ENCODE assay signal across 23 cellular contexts in the genomic region with DNA sequence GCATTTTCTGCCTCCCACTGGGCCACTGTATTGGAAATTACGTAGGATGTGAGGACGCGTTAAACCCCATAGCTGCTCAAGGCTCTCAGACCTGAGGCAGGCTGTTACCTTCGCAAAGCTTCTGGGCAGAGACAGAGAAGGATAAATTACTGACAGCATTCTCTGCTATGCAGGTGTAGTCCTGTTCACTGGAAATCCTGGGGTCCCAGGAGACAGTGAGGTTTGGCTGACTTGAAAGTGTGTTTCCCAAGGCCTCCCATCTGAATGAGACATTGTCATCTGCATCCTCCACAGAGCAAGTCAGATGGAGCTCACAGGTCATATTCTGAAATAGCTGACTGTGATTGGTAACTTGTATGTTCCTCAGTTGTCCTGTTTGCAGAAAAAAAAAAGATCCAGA. TPM values are rescaled to one million over a fixed set of nuclear protein-coding genes. Genes with fewer than 3 reads are reported as not detected.
DNase-seq lines count a peak whose midpoint lies in the region; ATAC-seq and TF ChIP-seq lines count a peak whose summit lies in the region.
"Had no signal": no experiment of that assay in that cellular context is flagged by ENCODE, and none has a peak within 500 bp of the region (broad histone marks: within the 10 kb centered on the region; RNA-seq: fewer than 3 reads in every experiment).

No MANE protein-coding gene starts in this region.

- H3K4me3 ChIP-seq in CD8-positive, alpha-beta T cell (ENCODE audit: low read depth, low read length), result no peak overlapping the region
- H3K4me3 ChIP-seq in Karpas-422 (ENCODE audit: low read length) (no peak overlapping the region), spleen (no peak overlapping the region), hepatocyte (no peak overlapping the region), heart left ventricle (no peak overlapping the region)
- H3K4me3 ChIP-seq: SJCRH30 had no signal

- 79 to 90% (median 83%) methylated on average over 4 of the region's 4 CpGs for WGBS in spleen, 5 donors
- 87% methylated on average over 4 of the region's 4 CpGs for WGBS in hepatocyte (ENCODE audit: low lambda C conversion rate, missing lambda C conversion rate)
- WGBS in heart left ventricle, 4 donors, result 68 to 76% (median 70%) methylated on average over 4 of the region's 4 CpGs

- H3K9me3 ChIP-seq in CD8-positive, alpha-beta T cell (ENCODE audit: low read length), result no peaks in the 10 kb centered on the region
- H3K9me3 ChIP-seq in Karpas-422 (ENCODE audit: low read length), result no peaks in the 10 kb centered on the region
- no peaks in the 10 kb centered on the region for H3K9me3 ChIP-seq in spleen
- no peaks in the 10 kb centered on the region for H3K9me3 ChIP-seq in hepatocyte (ENCODE audit: low read depth)
- H3K9me3 ChIP-seq in heart left ventricle, result peaks cover 0 to 5% (median 0%) of the 10 kb centered on the region in 12 donors
- H3K9me3 ChIP-seq: SJCRH30 had no signal

- H3K9me3 Mint-ChIP-seq in CD8-positive, alpha-beta T cell, result no peaks in the 10 kb centered on the region
- no peaks in the 10 kb centered on the region for H3K9me3 Mint-ChIP-seq in activated T-helper 17 cell treated with anti-CD3 and anti-CD28 coated beads, Interleukin-2, amount 50 U/mL, for 72 hours
- H3K9me3 Mint-ChIP-seq: CD4-positive, alpha-beta memory T cell had no signal

- no peak for ATAC-seq in CD8-positive, alpha-beta T cell
- no peak for ATAC-seq in activated T-helper 17 cell treated with anti-CD3 and anti-CD28 coated beads, Interleukin-2, amount 50 U/mL, for 72 hours (replicated peaks)
- ATAC-seq in heart left ventricle (no peak), HG02970 (IDR thresholded peaks at IDR 0.05; ENCODE audit: low FRiP score, unreplicated experiment) (no peak)

- DNase-seq in CD8-positive, alpha-beta T cell, result no peak
- DNase-seq in Karpas-422 (no peak), spleen (no peak), hepatocyte (ENCODE audit: low spot score) (no peak), heart left ventricle (no peak)
- DNase-seq: CD4-positive, alpha-beta memory T cell; DND-41; IMR-90; NCI-H1105 treated with DMSO at 0.1 percent for 48 hours; NCI-H2029 treated with DMSO at 0.1 percent for 48 hours; NCI-H2171; NCI-H345; NCI-H524; NCI-H82; OCI-M1; SJCRH30 had no signal

- no peaks in the 10 kb centered on the region for H3K27me3 ChIP-seq in CD8-positive, alpha-beta T cell (ENCODE audit: insufficient read depth, low read length)
- no peaks in the 10 kb centered on the region for H3K27me3 ChIP-seq in Karpas-422 (ENCODE audit: low read length)
- H3K27me3 ChIP-seq in spleen (replicated peaks in 1 of 7), result no peaks in the 10 kb centered on the region
- H3K27me3 ChIP-seq in hepatocyte, result no peaks in the 10 kb centered on the region
- H3K27me3 ChIP-seq in heart left ventricle, result no peaks in the 10 kb centered on the region
- H3K27me3 ChIP-seq: SJCRH30 had no signal

- H3K4me3 Mint-ChIP-seq in CD8-positive, alpha-beta T cell, result no peak overlapping the region
- no peak overlapping the region for H3K4me3 Mint-ChIP-seq in activated T-helper 17 cell treated with anti-CD3 and anti-CD28 coated beads, Interleukin-2, amount 50 U/mL, for 72 hours
- H3K4me3 Mint-ChIP-seq: CD4-positive, alpha-beta memory T cell had no signal

- H3K4me2 ChIP-seq in Karpas-422 (ENCODE audit: low read depth, low read length, poor library complexity, severe bottlenecking) (no peak overlapping the region), hepatocyte (no peak overlapping the region)
- H3K4me2 ChIP-seq: KMS-11 had no signal

- H3K9ac ChIP-seq in Karpas-422 (ENCODE audit: low read length), result peak overlapping the region; percentile 66; the same call in 1 of the 2 replicates
- H3K9ac ChIP-seq: KMS-11 had no signal

- peaks cover 19% of the 10 kb centered on the region for H3K36me3 Mint-ChIP-seq in CD8-positive, alpha-beta T cell
- no peaks in the 10 kb centered on the region for H3K36me3 Mint-ChIP-seq in activated T-helper 17 cell treated with anti-CD3 and anti-CD28 coated beads, Interleukin-2, amount 50 U/mL, for 72 hours (ENCODE audit: low read depth)

- CTCF ChIA-PET in CD8-positive, alpha-beta T cell (lab: Charles Lee), result interaction anchor here (0.9 kb wide), 1 partner anchor 116 kb away, joined by 4 read pairs; no protein-coding TSS in a partner anchor

- TF ChIP-seq POLR2A in spleen (IDR thresholded peaks at IDR 0.05) (no peak), heart left ventricle (IDR thresholded peaks at IDR 0.05) (no peak)

- H4K20me1 ChIP-seq in Karpas-422 (ENCODE audit: insufficient read depth, low read depth, low read length), result no peaks in the 10 kb centered on the region
- no peaks in the 10 kb centered on the region for H4K20me1 ChIP-seq in hepatocyte (ENCODE audit: insufficient read depth, poor library complexity, severe bottlenecking)

- peak overlapping the region; percentile 69 for H3K27ac Mint-ChIP-seq in CD8-positive, alpha-beta T cell
- H3K27ac Mint-ChIP-seq in activated T-helper 17 cell treated with anti-CD3 and anti-CD28 coated beads, Interleukin-2, amount 50 U/mL, for 72 hours, result peak overlapping the region; percentile 51

- H3K4me1 ChIP-seq in CD8-positive, alpha-beta T cell (ENCODE audit: insufficient read depth, low read length), result no peaks in the 10 kb centered on the region
- H3K4me1 ChIP-seq in Karpas-422 (ENCODE audit: low read length) (peaks cover 73% of the 10 kb centered on the region), spleen (peaks cover 0 to 72% (median 10%) of the 10 kb centered on the region in 6 donors), hepatocyte (ENCODE audit: insufficient read depth) (no peaks in the 10 kb centered on the region), heart left ventricle (no peaks in the 10 kb centered on the region)
- H3K4me1 ChIP-seq: SJCRH30 had no signal

- H2AFZ ChIP-seq in Karpas-422 (ENCODE audit: low read length) (no peak overlapping the region), hepatocyte (no peak overlapping the region)

- peaks cover 28% of the 10 kb centered on the region for H3K4me1 Mint-ChIP-seq in CD8-positive, alpha-beta T cell (ENCODE audit: low read depth)
- peaks cover 14% of the 10 kb centered on the region for H3K4me1 Mint-ChIP-seq in activated T-helper 17 cell treated with anti-CD3 and anti-CD28 coated beads, Interleukin-2, amount 50 U/mL, for 72 hours

- H3K9me2 ChIP-seq in Karpas-422 (replicated peaks; ENCODE audit: insufficient read depth, low read length) (no peaks in the 10 kb centered on the region), hepatocyte (replicated peaks; ENCODE audit: insufficient read depth) (no peaks in the 10 kb centered on the region)

- H3K36me3 ChIP-seq in CD8-positive, alpha-beta T cell (ENCODE audit: insufficient read depth, low read length), result peaks cover 16% of the 10 kb centered on the region
- H3K36me3 ChIP-seq in Karpas-422 (ENCODE audit: insufficient read depth, low read length) (peaks cover 25% of the 10 kb centered on the region), spleen (peaks cover 0 to 94% (median 11%) of the 10 kb centered on the region in 6 donors), hepatocyte (replicated peaks; ENCODE audit: insufficient read depth, low read depth) (no peaks in the 10 kb centered on the region), heart left ventricle (peaks cover 0 to 10% (median 0%) of the 10 kb centered on the region in 9 donors)
- H3K36me3 ChIP-seq: SJCRH30 had no signal

- no peaks in the 10 kb centered on the region for H3K27me3 Mint-ChIP-seq in CD8-positive, alpha-beta T cell (ENCODE audit: low read depth)
- H3K27me3 Mint-ChIP-seq in activated T-helper 17 cell treated with anti-CD3 and anti-CD28 coated beads, Interleukin-2, amount 50 U/mL, for 72 hours, result no peaks in the 10 kb centered on the region
- H3K27me3 Mint-ChIP-seq: CD4-positive, alpha-beta memory T cell had no signal

- TF ChIP-seq CTCF in CD8-positive, alpha-beta T cell (IDR thresholded peaks at IDR 0.05), result no peak
- no peak for TF ChIP-seq CTCF in spleen (IDR thresholded peaks at IDR 0.05 in 8 of 11, conservative IDR thresholded peaks at IDR 0.05 in 3 of 11)
- TF ChIP-seq CTCF in hepatocyte (IDR thresholded peaks at IDR 0.05; ENCODE audit: poor library complexity), result no peak
- TF ChIP-seq CTCF in heart left ventricle (IDR thresholded peaks at IDR 0.05), result no peak

- POLR2A ChIA-PET in CD8-positive, alpha-beta T cell (lab: Charles Lee), result interaction anchor here (0.6 kb wide), 1 partner anchor 66 kb away, joined by 3 read pairs; no protein-coding TSS in a partner anchor

- H3K79me2 ChIP-seq in Karpas-422 (ENCODE audit: low read length) (no peaks in the 10 kb centered on the region), hepatocyte (no peaks in the 10 kb centered on the region)

- intact Hi-C loops in CD8-positive, alpha-beta T cell (cut with DNase I, micrococcal nuclease), result loop anchor here in 1 of 2 experiments (10.0 kb wide), 1 partner anchor 54 kb away; no protein-coding TSS in a partner anchor
- intact Hi-C loops in spleen (cut with DNase I; ENCODE audit: low total_unique reads), result no loop called here
- intact Hi-C loops in heart left ventricle (cut with DNase I), result no loop called here

- no peak overlapping the region for H3K27ac ChIP-seq in CD8-positive, alpha-beta T cell (ENCODE audit: low read depth, low read length)
- H3K27ac ChIP-seq in Karpas-422 (ENCODE audit: low read length), result peak overlapping the region; percentile 97
- peak overlapping the region in 7 of 8 donors; percentile 15 to 91 (median 81) for H3K27ac ChIP-seq in spleen
- no peak overlapping the region for H3K27ac ChIP-seq in hepatocyte
- H3K27ac ChIP-seq in heart left ventricle, result no peak overlapping the region
- H3K27ac ChIP-seq: KMS-11, SJCRH30 had no signal

RNA-seq across cellular contexts. Expression of a gene that starts 32.0 kb away (rescaled TPM):
- 1 to 10 TPM; 4.6 to 5.2 TPM for total RNA-seq in CD8-positive, alpha-beta T cell
- total RNA-seq in Karpas-422 (2014; rRNA removed; shearing (Covaris generic); ENCODE audit: low replicate concordance), result 19.3 and 66.0 TPM in 2 replicates
- 10 to 100 TPM; 17.4 to 28.6 TPM for total RNA-seq in activated T-helper 17 cell treated with anti-CD3 and anti-CD28 coated beads, Interleukin-2, amount 50 U/mL, for 72 hours
- total RNA-seq in spleen (10 to 100 TPM; 21.5 to 52.4 (median 36.1) TPM), hepatocyte (not detected in 2 replicates), heart left ventricle (1 to 10 TPM in 2 of 9 donors, under 1 TPM in 7; 0.09 to 3.8 (median 0.31) TPM)
- polyA plus RNA-seq in spleen (10 to 100 TPM; 35.2 to 38.5 (median 37.0) TPM), hepatocyte (not detected in 2 replicates), heart left ventricle (under 1 TPM; 0.10 to 0.30 TPM)
- total RNA-seq: A673, G401, H4, IMR-90, SJCRH30 had no signal
- polyA plus RNA-seq: BJ, IMR-90 had no signal

Comparison
In these comparisons a context has a peak if more than half of its experiments do, and no peak if none do; other contexts are left out.
1. H3K27ac ChIP-seq: peak in Karpas-422 (single experiment) and spleen (7 of 8); none in CD8-positive, alpha-beta T cell (single experiment), hepatocyte (single experiment) and heart left ventricle (0 of 12).